1 cellular context compared by ENCODE assay signal in genomic region chr2:203394519-203395227, GRCh38.
TF ChIP-seq lines count a peak whose summit lies in the region.

No MANE protein-coding gene starts in this region.

TF ChIP-seq in GM12878, 131 proteins besides CTCF, POLR2A, EP300 and RAD21 (continued from another document):
- no peak for TF ChIP-seq NFXL1 (IDR thresholded peaks at IDR 0.05; ENCODE audit: borderline replicate concordance)
- no peak for TF ChIP-seq HDAC2 (IDR thresholded peaks at IDR 0.05)
- TF ChIP-seq CREB1 (IDR thresholded peaks at IDR 0.05; ENCODE audit: low read depth) = no peak
- no peak for TF ChIP-seq SMC3 (IDR thresholded peaks at IDR 0.05; ENCODE audit: borderline replicate concordance, low read length)
- no peak for TF ChIP-seq ETV6 (conservative IDR thresholded peaks at IDR 0.05 in 1 of 2, IDR thresholded peaks at IDR 0.05 in 1 of 2; ENCODE audit: borderline replicate concordance in 1 of 2, low read depth in 1 of 2)
- no peak for TF ChIP-seq POLR2AphosphoS2 (IDR thresholded peaks at IDR 0.05; ENCODE audit: low read depth, low read length)
- no peak for TF ChIP-seq ZNF217 (IDR thresholded peaks at IDR 0.05)
